6 cellular contexts compared by ENCODE assay signal in genomic region chr3:49654176-49654825, GRCh38.
"Had no signal": no experiment of that assay in that cellular context is flagged by ENCODE, and none has a peak within 500 bp of the region (broad histone marks: within the 10 kb centered on the region; RNA-seq: fewer than 3 reads in every experiment).

No MANE protein-coding gene starts in this region.

- H3K4me2 ChIP-seq: GM23338 had no signal

- H2AFZ ChIP-seq: GM23338 had no signal

- ATAC-seq: GM23338, K562 had no signal

- H3K4me3 ChIP-seq: GM23338, K562 had no signal

- H3K27ac Mint-ChIP-seq: GM23338 had no signal

- H3K4me1 Mint-ChIP-seq: H9 had no signal

- H3K9me3 Mint-ChIP-seq: GM23338, H9 had no signal

- DNase-seq: H9, HCEC 1CT, IMR-90, KG1 had no signal

- H3K4me3 Mint-ChIP-seq: GM23338, H9 had no signal
